In the genomic region with DNA sequence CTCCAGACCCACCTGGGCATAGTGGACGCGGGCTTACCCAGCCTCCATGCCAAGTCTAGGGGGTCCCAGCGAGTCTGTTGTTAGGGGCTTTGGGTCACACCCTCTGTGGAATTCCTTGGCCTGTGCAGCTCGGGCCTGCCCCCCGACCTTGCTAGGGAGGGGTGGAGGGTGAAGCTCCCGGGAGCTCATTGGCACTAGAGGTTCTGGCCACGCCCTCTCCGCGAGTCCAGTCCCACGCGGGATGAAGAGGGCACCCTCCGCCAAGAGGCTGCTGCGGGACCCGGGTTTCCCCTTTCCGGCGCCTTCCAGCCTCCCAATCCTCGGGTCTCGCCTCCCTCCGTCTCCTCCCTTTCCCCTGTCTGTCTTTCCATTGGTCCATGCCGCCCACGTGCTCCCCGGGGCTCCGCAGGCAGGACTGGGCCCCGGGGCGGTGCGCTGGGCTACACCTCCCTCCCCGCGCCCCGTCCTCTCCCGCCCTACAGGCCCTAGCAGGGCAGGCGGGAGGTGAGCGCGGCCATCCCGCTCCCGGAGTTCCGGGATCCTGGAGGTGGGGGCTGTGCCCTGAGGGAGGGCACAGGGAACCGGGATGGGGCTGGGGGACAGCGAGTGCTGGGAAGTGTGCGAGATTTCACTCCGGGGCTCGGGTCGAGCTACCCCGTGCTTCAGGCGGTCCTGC, we compare ENCODE assay signal across 1 cellular context.
TF ChIP-seq lines count a peak whose summit lies in the region.

No MANE protein-coding gene starts in this region.

TF ChIP-seq in HepG2, 621 proteins besides CTCF, POLR2A, EP300 and RAD21 (continued from another document and continues in another):
- TF ChIP-seq, protein P1, sequence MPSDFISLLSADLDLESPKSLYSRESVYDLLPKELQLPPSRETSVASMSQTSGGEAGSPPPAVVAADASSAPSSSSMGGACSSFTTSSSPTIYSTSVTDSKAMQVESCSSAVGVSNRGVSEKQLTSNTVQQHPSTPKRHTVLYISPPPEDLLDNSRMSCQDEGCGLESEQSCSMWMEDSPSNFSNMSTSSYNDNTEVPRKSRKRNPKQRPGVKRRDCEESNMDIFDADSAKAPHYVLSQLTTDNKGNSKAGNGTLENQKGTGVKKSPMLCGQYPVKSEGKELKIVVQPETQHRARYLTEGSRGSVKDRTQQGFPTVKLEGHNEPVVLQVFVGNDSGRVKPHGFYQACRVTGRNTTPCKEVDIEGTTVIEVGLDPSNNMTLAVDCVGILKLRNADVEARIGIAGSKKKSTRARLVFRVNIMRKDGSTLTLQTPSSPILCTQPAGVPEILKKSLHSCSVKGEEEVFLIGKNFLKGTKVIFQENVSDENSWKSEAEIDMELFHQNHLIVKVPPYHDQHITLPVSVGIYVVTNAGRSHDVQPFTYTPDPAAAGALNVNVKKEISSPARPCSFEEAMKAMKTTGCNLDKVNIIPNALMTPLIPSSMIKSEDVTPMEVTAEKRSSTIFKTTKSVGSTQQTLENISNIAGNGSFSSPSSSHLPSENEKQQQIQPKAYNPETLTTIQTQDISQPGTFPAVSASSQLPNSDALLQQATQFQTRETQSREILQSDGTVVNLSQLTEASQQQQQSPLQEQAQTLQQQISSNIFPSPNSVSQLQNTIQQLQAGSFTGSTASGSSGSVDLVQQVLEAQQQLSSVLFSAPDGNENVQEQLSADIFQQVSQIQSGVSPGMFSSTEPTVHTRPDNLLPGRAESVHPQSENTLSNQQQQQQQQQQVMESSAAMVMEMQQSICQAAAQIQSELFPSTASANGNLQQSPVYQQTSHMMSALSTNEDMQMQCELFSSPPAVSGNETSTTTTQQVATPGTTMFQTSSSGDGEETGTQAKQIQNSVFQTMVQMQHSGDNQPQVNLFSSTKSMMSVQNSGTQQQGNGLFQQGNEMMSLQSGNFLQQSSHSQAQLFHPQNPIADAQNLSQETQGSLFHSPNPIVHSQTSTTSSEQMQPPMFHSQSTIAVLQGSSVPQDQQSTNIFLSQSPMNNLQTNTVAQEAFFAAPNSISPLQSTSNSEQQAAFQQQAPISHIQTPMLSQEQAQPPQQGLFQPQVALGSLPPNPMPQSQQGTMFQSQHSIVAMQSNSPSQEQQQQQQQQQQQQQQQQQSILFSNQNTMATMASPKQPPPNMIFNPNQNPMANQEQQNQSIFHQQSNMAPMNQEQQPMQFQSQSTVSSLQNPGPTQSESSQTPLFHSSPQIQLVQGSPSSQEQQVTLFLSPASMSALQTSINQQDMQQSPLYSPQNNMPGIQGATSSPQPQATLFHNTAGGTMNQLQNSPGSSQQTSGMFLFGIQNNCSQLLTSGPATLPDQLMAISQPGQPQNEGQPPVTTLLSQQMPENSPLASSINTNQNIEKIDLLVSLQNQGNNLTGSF (CRISPR knock-in tag; IDR thresholded peaks at IDR 0.05): no peak
- TF ChIP-seq NR2C2 (CRISPR knock-in tag; IDR thresholded peaks at IDR 0.05; ENCODE audit: borderline replicate concordance) (0 out of 2 replicates have a peak, but pooled peaks have one; percentile 47), PHF8 (CRISPR knock-in tag; IDR thresholded peaks at IDR 0.05) (peak; percentile 83), TSC22D2 (CRISPR knock-in tag; IDR thresholded peaks at IDR 0.05; ENCODE audit: borderline replicate concordance) (no peak), YY1 (IDR thresholded peaks at IDR 0.05; ENCODE audit: insufficient read depth, insufficient replicate concordance, low read depth, low read length) (peak; percentile 54), RAD51 (IDR thresholded peaks at IDR 0.05; ENCODE audit: borderline replicate concordance) (peak; percentile 88), YEATS4 (CRISPR knock-in tag; IDR thresholded peaks at IDR 0.05; ENCODE audit: borderline replicate concordance) (peak; percentile 57; the same call in 1 of the 2 replicates), SRF (IDR thresholded peaks at IDR 0.05; ENCODE audit: low read depth, low read length) (no peak), CBX2 (IDR thresholded peaks at IDR 0.05; ENCODE audit: low read depth, low read length) (no peak), CBX2 (CRISPR knock-in tag; IDR thresholded peaks at IDR 0.05; ENCODE audit: low read depth) (no peak), MATR3 (CRISPR knock-in tag; IDR thresholded peaks at IDR 0.05) (no peak), YEATS2 (CRISPR knock-in tag; IDR thresholded peaks at IDR 0.05; ENCODE audit: borderline replicate concordance) (peak; percentile 65), ARID2 (CRISPR knock-in tag; IDR thresholded peaks at IDR 0.05; ENCODE audit: borderline replicate concordance) (no peak), ZNF678 (CRISPR knock-in tag; IDR thresholded peaks at IDR 0.05) (peak; percentile 59; the same call in 1 of the 2 replicates), FOXA1 (IDR thresholded peaks at IDR 0.05) (no peak), FOXA1 (CRISPR knock-in tag; IDR thresholded peaks at IDR 0.05) (no peak), HDAC2 (CRISPR knock-in tag; IDR thresholded peaks at IDR 0.05) (peak; percentile 40), NFATC3 (CRISPR knock-in tag; IDR thresholded peaks at IDR 0.05) (no peak), JARID2 (CRISPR knock-in tag; IDR thresholded peaks at IDR 0.05; ENCODE audit: insufficient replicate concordance) (no peak), POLR2AphosphoS5 (IDR thresholded peaks at IDR 0.05; ENCODE audit: low read depth, low read length) (peak; percentile 57), REXO4 (CRISPR knock-in tag; IDR thresholded peaks at IDR 0.05; ENCODE audit: borderline replicate concordance) (no peak)
- TF ChIP-seq, protein P2, sequence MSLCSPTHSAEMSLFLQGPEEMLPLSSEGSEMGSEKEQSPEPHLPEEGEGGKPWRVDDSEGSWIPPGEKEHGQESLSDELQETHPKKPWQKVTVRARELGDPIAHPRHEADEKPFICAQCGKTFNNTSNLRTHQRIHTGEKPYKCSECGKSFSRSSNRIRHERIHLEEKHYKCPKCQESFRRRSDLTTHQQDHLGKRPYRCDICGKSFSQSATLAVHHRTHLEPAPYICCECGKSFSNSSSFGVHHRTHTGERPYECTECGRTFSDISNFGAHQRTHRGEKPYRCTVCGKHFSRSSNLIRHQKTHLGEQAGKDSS (CRISPR knock-in tag; IDR thresholded peaks at IDR 0.05; ENCODE audit: borderline replicate concordance, low read depth): 0 out of 2 replicates have a peak, but pooled peaks have one; percentile 17
- TF ChIP-seq, protein P3, sequence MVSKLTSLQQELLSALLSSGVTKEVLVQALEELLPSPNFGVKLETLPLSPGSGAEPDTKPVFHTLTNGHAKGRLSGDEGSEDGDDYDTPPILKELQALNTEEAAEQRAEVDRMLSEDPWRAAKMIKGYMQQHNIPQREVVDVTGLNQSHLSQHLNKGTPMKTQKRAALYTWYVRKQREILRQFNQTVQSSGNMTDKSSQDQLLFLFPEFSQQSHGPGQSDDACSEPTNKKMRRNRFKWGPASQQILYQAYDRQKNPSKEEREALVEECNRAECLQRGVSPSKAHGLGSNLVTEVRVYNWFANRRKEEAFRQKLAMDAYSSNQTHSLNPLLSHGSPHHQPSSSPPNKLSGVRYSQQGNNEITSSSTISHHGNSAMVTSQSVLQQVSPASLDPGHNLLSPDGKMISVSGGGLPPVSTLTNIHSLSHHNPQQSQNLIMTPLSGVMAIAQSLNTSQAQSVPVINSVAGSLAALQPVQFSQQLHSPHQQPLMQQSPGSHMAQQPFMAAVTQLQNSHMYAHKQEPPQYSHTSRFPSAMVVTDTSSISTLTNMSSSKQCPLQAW (CRISPR knock-in tag; IDR thresholded peaks at IDR 0.05): peak; percentile 15
- TF ChIP-seq, protein P4, sequence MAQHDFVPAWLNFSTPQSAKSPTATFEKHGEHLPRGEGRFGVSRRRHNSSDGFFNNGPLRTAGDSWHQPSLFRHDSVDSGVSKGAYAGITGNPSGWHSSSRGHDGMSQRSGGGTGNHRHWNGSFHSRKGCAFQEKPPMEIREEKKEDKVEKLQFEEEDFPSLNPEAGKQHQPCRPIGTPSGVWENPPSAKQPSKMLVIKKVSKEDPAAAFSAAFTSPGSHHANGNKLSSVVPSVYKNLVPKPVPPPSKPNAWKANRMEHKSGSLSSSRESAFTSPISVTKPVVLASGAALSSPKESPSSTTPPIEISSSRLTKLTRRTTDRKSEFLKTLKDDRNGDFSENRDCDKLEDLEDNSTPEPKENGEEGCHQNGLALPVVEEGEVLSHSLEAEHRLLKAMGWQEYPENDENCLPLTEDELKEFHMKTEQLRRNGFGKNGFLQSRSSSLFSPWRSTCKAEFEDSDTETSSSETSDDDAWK (CRISPR knock-in tag; IDR thresholded peaks at IDR 0.05): no peak
- TF ChIP-seq, protein P5, sequence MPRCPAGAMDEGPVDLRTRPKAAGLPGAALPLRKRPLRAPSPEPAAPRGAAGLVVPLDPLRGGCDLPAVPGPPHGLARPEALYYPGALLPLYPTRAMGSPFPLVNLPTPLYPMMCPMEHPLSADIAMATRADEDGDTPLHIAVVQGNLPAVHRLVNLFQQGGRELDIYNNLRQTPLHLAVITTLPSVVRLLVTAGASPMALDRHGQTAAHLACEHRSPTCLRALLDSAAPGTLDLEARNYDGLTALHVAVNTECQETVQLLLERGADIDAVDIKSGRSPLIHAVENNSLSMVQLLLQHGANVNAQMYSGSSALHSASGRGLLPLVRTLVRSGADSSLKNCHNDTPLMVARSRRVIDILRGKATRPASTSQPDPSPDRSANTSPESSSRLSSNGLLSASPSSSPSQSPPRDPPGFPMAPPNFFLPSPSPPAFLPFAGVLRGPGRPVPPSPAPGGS (CRISPR knock-in tag; IDR thresholded peaks at IDR 0.05): peak; percentile 59
- TF ChIP-seq, protein P6, sequence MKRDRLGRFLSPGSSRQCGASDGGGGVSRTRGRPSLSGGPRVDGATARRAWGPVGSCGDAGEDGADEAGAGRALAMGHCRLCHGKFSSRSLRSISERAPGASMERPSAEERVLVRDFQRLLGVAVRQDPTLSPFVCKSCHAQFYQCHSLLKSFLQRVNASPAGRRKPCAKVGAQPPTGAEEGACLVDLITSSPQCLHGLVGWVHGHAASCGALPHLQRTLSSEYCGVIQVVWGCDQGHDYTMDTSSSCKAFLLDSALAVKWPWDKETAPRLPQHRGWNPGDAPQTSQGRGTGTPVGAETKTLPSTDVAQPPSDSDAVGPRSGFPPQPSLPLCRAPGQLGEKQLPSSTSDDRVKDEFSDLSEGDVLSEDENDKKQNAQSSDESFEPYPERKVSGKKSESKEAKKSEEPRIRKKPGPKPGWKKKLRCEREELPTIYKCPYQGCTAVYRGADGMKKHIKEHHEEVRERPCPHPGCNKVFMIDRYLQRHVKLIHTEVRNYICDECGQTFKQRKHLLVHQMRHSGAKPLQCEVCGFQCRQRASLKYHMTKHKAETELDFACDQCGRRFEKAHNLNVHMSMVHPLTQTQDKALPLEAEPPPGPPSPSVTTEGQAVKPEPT (CRISPR knock-in tag; IDR thresholded peaks at IDR 0.05; ENCODE audit: low read depth): 0 out of 2 replicates have a peak, but pooled peaks have one; percentile 13
- TF ChIP-seq, protein P7, sequence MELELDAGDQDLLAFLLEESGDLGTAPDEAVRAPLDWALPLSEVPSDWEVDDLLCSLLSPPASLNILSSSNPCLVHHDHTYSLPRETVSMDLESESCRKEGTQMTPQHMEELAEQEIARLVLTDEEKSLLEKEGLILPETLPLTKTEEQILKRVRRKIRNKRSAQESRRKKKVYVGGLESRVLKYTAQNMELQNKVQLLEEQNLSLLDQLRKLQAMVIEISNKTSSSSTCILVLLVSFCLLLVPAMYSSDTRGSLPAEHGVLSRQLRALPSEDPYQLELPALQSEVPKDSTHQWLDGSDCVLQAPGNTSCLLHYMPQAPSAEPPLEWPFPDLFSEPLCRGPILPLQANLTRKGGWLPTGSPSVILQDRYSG (CRISPR knock-in tag; IDR thresholded peaks at IDR 0.05): no peak
- TF ChIP-seq, protein P8, sequence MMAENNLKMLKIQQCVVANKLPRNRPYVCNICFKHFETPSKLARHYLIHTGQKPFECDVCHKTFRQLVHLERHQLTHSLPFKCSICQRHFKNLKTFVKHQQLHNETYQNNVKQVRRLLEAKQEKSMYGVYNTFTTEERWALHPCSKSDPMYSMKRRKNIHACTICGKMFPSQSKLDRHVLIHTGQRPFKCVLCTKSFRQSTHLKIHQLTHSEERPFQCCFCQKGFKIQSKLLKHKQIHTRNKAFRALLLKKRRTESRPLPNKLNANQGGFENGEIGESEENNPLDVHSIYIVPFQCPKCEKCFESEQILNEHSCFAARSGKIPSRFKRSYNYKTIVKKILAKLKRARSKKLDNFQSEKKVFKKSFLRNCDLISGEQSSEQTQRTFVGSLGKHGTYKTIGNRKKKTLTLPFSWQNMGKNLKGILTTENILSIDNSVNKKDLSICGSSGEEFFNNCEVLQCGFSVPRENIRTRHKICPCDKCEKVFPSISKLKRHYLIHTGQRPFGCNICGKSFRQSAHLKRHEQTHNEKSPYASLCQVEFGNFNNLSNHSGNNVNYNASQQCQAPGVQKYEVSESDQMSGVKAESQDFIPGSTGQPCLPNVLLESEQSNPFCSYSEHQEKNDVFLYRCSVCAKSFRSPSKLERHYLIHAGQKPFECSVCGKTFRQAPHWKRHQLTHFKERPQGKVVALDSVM (CRISPR knock-in tag; IDR thresholded peaks at IDR 0.05): peak; percentile 80
- TF ChIP-seq, protein P9, sequence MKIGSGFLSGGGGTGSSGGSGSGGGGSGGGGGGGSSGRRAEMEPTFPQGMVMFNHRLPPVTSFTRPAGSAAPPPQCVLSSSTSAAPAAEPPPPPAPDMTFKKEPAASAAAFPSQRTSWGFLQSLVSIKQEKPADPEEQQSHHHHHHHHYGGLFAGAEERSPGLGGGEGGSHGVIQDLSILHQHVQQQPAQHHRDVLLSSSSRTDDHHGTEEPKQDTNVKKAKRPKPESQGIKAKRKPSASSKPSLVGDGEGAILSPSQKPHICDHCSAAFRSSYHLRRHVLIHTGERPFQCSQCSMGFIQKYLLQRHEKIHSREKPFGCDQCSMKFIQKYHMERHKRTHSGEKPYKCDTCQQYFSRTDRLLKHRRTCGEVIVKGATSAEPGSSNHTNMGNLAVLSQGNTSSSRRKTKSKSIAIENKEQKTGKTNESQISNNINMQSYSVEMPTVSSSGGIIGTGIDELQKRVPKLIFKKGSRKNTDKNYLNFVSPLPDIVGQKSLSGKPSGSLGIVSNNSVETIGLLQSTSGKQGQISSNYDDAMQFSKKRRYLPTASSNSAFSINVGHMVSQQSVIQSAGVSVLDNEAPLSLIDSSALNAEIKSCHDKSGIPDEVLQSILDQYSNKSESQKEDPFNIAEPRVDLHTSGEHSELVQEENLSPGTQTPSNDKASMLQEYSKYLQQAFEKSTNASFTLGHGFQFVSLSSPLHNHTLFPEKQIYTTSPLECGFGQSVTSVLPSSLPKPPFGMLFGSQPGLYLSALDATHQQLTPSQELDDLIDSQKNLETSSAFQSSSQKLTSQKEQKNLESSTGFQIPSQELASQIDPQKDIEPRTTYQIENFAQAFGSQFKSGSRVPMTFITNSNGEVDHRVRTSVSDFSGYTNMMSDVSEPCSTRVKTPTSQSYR (CRISPR knock-in tag; IDR thresholded peaks at IDR 0.05; ENCODE audit: borderline replicate concordance): 0 out of 2 replicates have a peak, but pooled peaks have one; percentile 7
- TF ChIP-seq, protein P10, sequence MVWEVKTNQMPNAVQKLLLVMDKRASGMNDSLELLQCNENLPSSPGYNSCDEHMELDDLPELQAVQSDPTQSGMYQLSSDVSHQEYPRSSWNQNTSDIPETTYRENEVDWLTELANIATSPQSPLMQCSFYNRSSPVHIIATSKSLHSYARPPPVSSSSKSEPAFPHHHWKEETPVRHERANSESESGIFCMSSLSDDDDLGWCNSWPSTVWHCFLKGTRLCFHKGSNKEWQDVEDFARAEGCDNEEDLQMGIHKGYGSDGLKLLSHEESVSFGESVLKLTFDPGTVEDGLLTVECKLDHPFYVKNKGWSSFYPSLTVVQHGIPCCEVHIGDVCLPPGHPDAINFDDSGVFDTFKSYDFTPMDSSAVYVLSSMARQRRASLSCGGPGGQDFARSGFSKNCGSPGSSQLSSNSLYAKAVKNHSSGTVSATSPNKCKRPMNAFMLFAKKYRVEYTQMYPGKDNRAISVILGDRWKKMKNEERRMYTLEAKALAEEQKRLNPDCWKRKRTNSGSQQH (CRISPR knock-in tag; IDR thresholded peaks at IDR 0.05; ENCODE audit: low read depth): peak; percentile 58; the same call in 1 of the 2 replicates
